ENCODE assay signal across 1 cellular context in the genomic region with DNA sequence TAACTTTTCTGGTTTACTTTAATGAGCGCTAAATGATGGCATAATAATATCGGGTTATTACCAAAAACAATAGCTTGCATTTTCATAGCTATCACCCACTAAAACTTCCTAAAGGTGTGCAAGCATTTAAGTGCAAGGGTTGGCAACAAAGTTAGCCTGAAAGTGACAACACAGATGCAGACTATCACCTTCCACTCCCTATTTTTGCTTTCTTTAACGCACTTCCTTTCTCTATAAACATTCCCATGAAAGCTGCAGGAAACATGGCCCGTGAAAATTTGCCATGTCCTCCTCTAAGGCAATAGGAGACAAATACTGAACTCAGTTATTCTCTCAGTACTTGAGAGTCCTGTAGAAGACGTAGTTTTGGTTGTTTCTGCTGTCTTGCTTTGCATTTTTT.
TF ChIP-seq lines count a peak whose summit lies in the region.

No MANE protein-coding gene starts in this region.

TF ChIP-seq in endothelial cell of umbilical vein, 7 proteins besides CTCF, POLR2A, EP300 and RAD21:
- TF ChIP-seq, protein P1, sequence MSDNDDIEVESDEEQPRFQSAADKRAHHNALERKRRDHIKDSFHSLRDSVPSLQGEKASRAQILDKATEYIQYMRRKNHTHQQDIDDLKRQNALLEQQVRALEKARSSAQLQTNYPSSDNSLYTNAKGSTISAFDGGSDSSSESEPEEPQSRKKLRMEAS (IDR thresholded peaks at IDR 0.05; ENCODE audit: insufficient read depth, insufficient read length): no peak
